8 cellular contexts compared by ENCODE assay signal in the genomic region with DNA sequence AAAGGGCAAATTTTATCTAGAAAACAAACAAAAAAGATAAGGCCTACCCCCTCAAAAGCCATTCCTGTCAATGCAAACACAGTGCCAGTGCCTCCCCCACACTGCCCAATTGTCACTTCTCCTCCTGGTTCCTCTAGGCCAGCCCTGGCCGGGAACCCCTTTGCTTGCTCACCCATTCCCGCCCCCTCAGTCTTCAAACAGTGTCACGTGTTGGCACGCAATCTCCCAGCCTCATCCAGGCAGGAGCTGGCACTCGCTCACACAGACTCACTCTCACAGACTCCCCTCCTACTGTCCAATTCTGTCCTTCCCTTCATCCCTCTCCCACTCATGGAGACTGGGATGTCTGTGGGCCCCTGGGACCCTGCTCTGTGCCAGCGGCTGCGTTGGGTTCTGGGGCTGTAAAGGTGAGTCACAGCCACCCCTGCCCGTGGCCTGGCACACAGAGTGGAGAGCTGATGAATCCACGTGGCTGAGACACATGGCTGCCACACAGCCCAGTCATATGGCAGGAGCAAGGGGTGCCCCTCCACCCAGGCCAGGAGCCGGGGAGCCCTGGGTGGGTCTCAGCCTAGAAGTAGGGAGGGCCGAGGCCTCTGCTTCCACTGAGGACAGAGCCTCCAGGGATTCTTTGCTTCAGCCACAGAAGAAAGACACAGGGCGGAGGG. TPM values are rescaled to one million over a fixed set of nuclear protein-coding genes. Genes with fewer than 3 reads are reported as not detected.
DNase-seq lines count a peak whose midpoint lies in the region; ATAC-seq and TF ChIP-seq lines count a peak whose summit lies in the region.

No MANE protein-coding gene starts in this region.

- TF ChIP-seq CTCF in C4-2B (conservative IDR thresholded peaks at IDR 0.05): no peak
- TF ChIP-seq CTCF in thoracic aorta (IDR thresholded peaks at IDR 0.05): no peak
- TF ChIP-seq CTCF in GM13977 (IDR thresholded peaks at IDR 0.05; ENCODE audit: extremely low read depth, insufficient read depth, missing control alignments): no peak

- in situ Hi-C loops in GM13977 (cut with MboI; ENCODE audit: low pct_unique_long_range_greater_than_20kb, low sequenced_read_pairs, unreplicated experiment): no loop called here

- H3K36me3 ChIP-seq in thoracic aorta: no peaks in the 10 kb centered on the region

- DNase-seq in LHCN-M2 (ENCODE audit: low read depth) (peak; percentile 86), anterior cingulate cortex (lab: John Stamatoyannopoulos, UW) (peak in 43 of 58 donors; percentile 10 to 70 (median 46)), left colon (peak; percentile 57 to 72), thoracic aorta (ENCODE audit: low spot score) (peak; percentile 88), GM13977 (ENCODE audit: low spot score) (no peak), DMS114 treated with DMSO at 0.1 percent for 48 hours (lab: John Stamatoyannopoulos, UW; ENCODE audit: unreplicated experiment) (no peak)

- H3K27ac ChIP-seq in C4-2B (peak overlapping the region; percentile 97), thoracic aorta (peak overlapping the region; percentile 89 to 93)

- intact Hi-C loops in left colon (cut with DNase I, micrococcal nuclease): loop anchor here in 1 of 2 donors (10.0 kb wide), 1 partner anchor 61 kb away; a partner anchor contains a TSS

- peak; percentile 33 for ATAC-seq in left colon
- peak; percentile 38 for ATAC-seq in thoracic aorta (ENCODE audit: insufficient number of reproducible peaks, low FRiP score, low read depth)
- no peak for ATAC-seq in HG03139 (IDR thresholded peaks at IDR 0.05; ENCODE audit: unreplicated experiment)

- H3K9me3 ChIP-seq in thoracic aorta: no peaks in the 10 kb centered on the region

- peaks cover 24 to 70% of the 10 kb centered on the region in 2 donors for H3K4me1 ChIP-seq in thoracic aorta (ENCODE audit: control insufficient read depth in 1 of 2, low read depth in 2 of 2)

- no peaks in the 10 kb centered on the region for H3K27me3 ChIP-seq in thoracic aorta (replicated peaks; ENCODE audit: insufficient read depth)

- H3K4me3 ChIP-seq in thoracic aorta: peak overlapping the region; percentile 16

RNA-seq across cellular contexts. Expression of a gene that starts 54.8 kb away (rescaled TPM):
- total RNA-seq in LHCN-M2 (2014; rRNA removed) (59.0 and 62.2 TPM in 2 replicates), left colon (10 to 100 TPM; 26.9 to 32.1 TPM), thoracic aorta (10 to 100 TPM; 34.9 to 37.0 TPM)
- 55.2 TPM for polyA plus RNA-seq in LHCN-M2 (2012)

Comparison
In these comparisons a context has a peak if more than half of its experiments do, and no peak if none do; other contexts are left out.
1. DNase-seq: peak in LHCN-M2 (single experiment), anterior cingulate cortex (43 of 58), left colon (2 of 2) and thoracic aorta (single experiment); none in GM13977 (single experiment) and DMS114 treated with DMSO at 0.1 percent for 48 hours (single experiment).